Comparison of ENCODE assay signal across 9 cellular contexts in the genomic region with DNA sequence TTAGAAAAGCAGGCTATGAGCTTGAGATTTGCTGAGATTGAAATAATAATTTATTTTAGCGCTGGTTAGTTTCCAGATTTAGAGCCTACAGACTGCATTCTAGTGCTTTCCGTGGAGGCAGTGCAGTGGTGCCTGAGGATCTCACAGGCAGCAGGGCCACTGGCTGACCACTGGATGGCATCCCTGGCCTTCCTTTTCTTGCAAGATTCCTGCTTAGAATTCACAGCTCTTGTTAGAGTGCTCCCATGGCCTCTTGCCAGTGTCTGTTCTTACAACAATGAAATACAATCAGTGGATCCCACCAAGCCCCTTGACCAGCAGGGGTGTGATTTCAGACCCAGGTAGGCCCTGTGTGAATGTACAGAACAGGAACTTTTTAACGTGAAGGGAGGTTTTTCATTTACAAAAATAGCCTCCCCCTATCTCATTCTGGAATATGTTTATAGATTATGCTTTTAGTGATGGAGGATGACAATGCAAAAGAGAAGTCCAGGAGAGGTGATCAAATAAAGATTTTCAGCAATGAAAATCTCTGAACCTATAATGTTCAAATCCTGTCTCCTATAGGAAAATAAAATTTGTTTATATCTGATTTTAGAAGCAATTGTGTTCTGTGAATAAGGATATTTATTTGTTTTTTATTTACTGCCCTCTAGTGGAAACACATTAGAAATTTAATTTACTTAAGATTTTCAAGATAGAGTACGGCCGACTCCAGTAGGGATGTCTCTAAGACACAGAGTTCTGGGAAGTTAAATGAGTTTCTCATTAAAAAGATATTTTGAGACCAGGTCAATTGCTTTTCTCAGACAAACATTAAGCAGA.
DNase-seq lines count a peak whose midpoint lies in the region; ATAC-seq, FAIRE-seq and TF ChIP-seq lines count a peak whose summit lies in the region.
"Had no signal": no experiment of that assay in that cellular context is flagged by ENCODE, and none has a peak within 500 bp of the region (broad histone marks: within the 10 kb centered on the region; RNA-seq: fewer than 3 reads in every experiment).

No MANE protein-coding gene starts in this region.

- H3K4me1 Mint-ChIP-seq in activated CD4-positive, alpha-beta T cell treated with anti-CD3 and anti-CD28 coated beads for 36 hours: no peaks in the 10 kb centered on the region

- no peak for ATAC-seq in GM19324 (IDR thresholded peaks at IDR 0.05; ENCODE audit: low FRiP score, unreplicated experiment)
- no peak for ATAC-seq in GM18519 (IDR thresholded peaks at IDR 0.05; ENCODE audit: low FRiP score, unreplicated experiment)
- no peak for ATAC-seq in activated CD4-positive, alpha-beta T cell treated with anti-CD3 and anti-CD28 coated beads for 36 hours

- DNase-seq in DMS79 (lab: John Stamatoyannopoulos, UW): peak; percentile 61
- DNase-seq in NCI-H1105 (lab: John Stamatoyannopoulos, UW): peak; percentile 40
- DNase-seq in astrocyte of the hippocampus (ENCODE audit: low read depth, low spot score): peak; percentile 20
- DNase-seq in midbrain (lab: John Stamatoyannopoulos, UW): peak; percentile 53
- DNase-seq in GM12892 (ENCODE audit: insufficient read length): no peak
- DNase-seq in activated CD4-positive, alpha-beta T cell treated with anti-CD3 and anti-CD28 coated beads for 36 hours: no peak

- H3K27me3 Mint-ChIP-seq in activated CD4-positive, alpha-beta T cell treated with anti-CD3 and anti-CD28 coated beads for 36 hours: no peaks in the 10 kb centered on the region

- no peaks in the 10 kb centered on the region for H3K36me3 Mint-ChIP-seq in activated CD4-positive, alpha-beta T cell treated with anti-CD3 and anti-CD28 coated beads for 36 hours (ENCODE audit: low read depth)

- intact Hi-C loops in activated CD4-positive, alpha-beta T cell treated with anti-CD3 and anti-CD28 coated beads for 36 hours (cut with DNase I, micrococcal nuclease): no loop called here

- no peak overlapping the region for H3K27ac Mint-ChIP-seq in activated CD4-positive, alpha-beta T cell treated with anti-CD3 and anti-CD28 coated beads for 36 hours

- POLR2A ChIA-PET in activated CD4-positive, alpha-beta T cell treated with anti-CD3 and anti-CD28 coated beads for 36 hours (lab: Charles Lee): no interaction called here

- no peak for FAIRE-seq in GM12892 (lab: Jason Lieb, UNC)
- FAIRE-seq: HTR-8/SVneo had no signal

- TF ChIP-seq POLR2A in GM12892 (IDR thresholded peaks at IDR 0.05; ENCODE audit: low read depth, low read length): no peak

- no peak overlapping the region for H3K4me3 Mint-ChIP-seq in activated CD4-positive, alpha-beta T cell treated with anti-CD3 and anti-CD28 coated beads for 36 hours

- peaks cover 2% of the 10 kb centered on the region for H3K9me3 Mint-ChIP-seq in activated CD4-positive, alpha-beta T cell treated with anti-CD3 and anti-CD28 coated beads for 36 hours (ENCODE audit: low read depth)

- CTCF ChIA-PET in activated CD4-positive, alpha-beta T cell treated with anti-CD3 and anti-CD28 coated beads for 36 hours (lab: Charles Lee): interaction anchor here (0.6 to 2.2 kb wide), 6 partner anchors 9 to 682 kb away, joined by 3 to 8 read pairs (median 3); no protein-coding TSS in a partner anchor

Comparison
In these comparisons a context has a peak if more than half of its experiments do, and no peak if none do; other contexts are left out.
1. DNase-seq: peak in DMS79 (single experiment), NCI-H1105 (single experiment), astrocyte of the hippocampus (single experiment) and midbrain (single experiment); none in GM12892 (single experiment) and activated CD4-positive, alpha-beta T cell treated with anti-CD3 and anti-CD28 coated beads for 36 hours (single experiment).